In the genomic region with DNA sequence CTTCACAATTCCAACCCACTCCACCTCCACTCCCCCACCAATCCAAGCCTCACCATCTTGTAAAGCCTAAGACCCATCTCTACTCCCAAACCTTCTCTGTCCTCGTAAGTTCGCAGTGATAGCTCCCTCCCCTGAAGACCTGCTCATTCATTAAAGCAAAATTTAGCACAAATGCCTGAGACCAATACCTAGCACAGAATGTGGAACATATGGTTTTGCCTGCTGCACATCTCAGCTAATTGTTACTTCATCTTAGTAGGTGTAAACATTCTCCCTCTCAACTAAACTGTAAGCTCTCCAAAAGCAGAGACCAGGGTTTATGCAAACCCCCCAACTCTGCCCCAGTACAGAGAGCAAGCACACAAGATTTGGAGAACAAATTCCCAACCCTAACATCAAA, we compare ENCODE assay signal across 27 cellular contexts. TPM values are rescaled to one million over a fixed set of nuclear protein-coding genes. Genes with fewer than 3 reads are reported as not detected.
"Had no signal": no experiment of that assay in that cellular context is flagged by ENCODE, and none has a peak within 500 bp of the region (broad histone marks: within the 10 kb centered on the region; RNA-seq: fewer than 3 reads in every experiment).

No MANE protein-coding gene starts in this region.

- H3K4me1 ChIP-seq: foreskin keratinocyte, gastroesophageal sphincter, left lung, prostate gland, sigmoid colon, stomach, thyroid gland had no signal

- H3K4me3 ChIP-seq: gastroesophageal sphincter, heart left ventricle, hepatocyte, left lung, mucosa of descending colon, prostate gland, sigmoid colon, stomach, thyroid gland had no signal

- H3K27me3 ChIP-seq: gastroesophageal sphincter, heart left ventricle, left lung, sigmoid colon, stomach, thyroid gland had no signal

- H3K79me2 ChIP-seq: hepatocyte had no signal

- ATAC-seq: esophagus mucosa; foreskin keratinocyte; gastroesophageal sphincter; heart left ventricle; left cardiac atrium; left lung; mucosa of descending colon; natural killer cell treated with Interleukin-12 subunit alpha and Interleukin-12 subunit beta and Interleukin-15 and Interleukin-18, amount 100 ng/mL, for 72 hours; right cardiac atrium; stimulated activated effector memory CD8-positive, alpha-beta T cell treated with anti-CD3 and anti-CD28 coated beads, Interleukin-12 subunit alpha, Interleukin-12 subunit beta, amount 100 ng/mL, for 72 hours had no signal

- DNase-seq: effector CD8-positive, alpha-beta T cell; endodermal cell; foreskin keratinocyte; heart left ventricle; kidney; left cardiac atrium; left lung; mesenchymal stem cell; mucosa of descending colon; naive B cell; right cardiac atrium; sigmoid colon; stimulated activated CD4-positive, alpha-beta T cell treated with anti-CD3 and anti-CD28 coated beads, Interleukin-2, amount 100 ng/mL, for 24 hours; stimulated activated CD4-positive, alpha-beta T cell treated with anti-CD3 and anti-CD28 coated beads, Interleukin-4, amount 100 ng/mL, for 24 hours; stimulated activated naive CD4-positive, alpha-beta T cell treated with Interleukin-2 at 50 U/mL for 16 hours; stomach; thyroid gland; trophoblast cell had no signal

- H3K9me3 ChIP-seq: gastroesophageal sphincter, left lung, mucosa of descending colon, prostate gland, sigmoid colon, thyroid gland had no signal

- H3K27ac ChIP-seq: epithelial cell of prostate, foreskin keratinocyte, gastroesophageal sphincter, heart left ventricle, hepatocyte, left lung, prostate gland, sigmoid colon, stomach, thyroid gland had no signal

- H3K36me3 ChIP-seq: gastroesophageal sphincter, heart left ventricle, left lung, prostate gland, sigmoid colon, stomach, thyroid gland had no signal

- H3K4me2 ChIP-seq: hepatocyte had no signal

- H2AFZ ChIP-seq: hepatocyte had no signal

RNA-seq across cellular contexts. Expression of gene DCLK3, which starts 20.5 kb away (rescaled TPM):
- total RNA-seq: fibroblast of lung; foreskin keratinocyte; kidney; lung microvascular endothelial cell; natural killer cell treated with Interleukin-12 subunit alpha and Interleukin-12 subunit beta and Interleukin-15 and Interleukin-18, amount 100 ng/mL, for 72 hours had no signal
